In the genomic region with DNA sequence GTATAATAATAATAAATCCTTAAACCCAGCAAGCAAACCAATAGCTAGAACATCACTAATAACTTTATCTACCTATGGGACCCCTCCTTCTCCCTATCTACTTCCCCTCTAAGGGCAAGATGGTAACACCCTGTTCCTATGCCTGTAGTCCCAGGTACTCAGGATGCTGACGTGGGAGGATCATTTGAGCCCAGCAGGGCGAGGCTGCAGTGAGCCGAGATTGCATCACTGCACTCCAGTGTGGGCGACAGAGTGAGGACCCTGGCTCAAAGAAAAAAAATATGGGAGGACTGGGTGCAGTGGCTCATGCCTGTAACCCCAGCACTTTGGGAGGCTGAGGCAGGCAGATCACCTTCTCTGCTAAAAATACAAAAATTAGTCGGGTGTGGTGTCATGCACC, we compare ENCODE assay signal across 19 cellular contexts.
DNase-seq lines count a peak whose midpoint lies in the region; ATAC-seq, FAIRE-seq and TF ChIP-seq lines count a peak whose summit lies in the region.
"Had no signal": no experiment of that assay in that cellular context is flagged by ENCODE, and none has a peak within 500 bp of the region (broad histone marks: within the 10 kb centered on the region; RNA-seq: fewer than 3 reads in every experiment).

No MANE protein-coding gene starts in this region.

- H3K36me3 ChIP-seq in PC-3 (ENCODE audit: low read depth, low read length), result peaks cover 10% of the 10 kb centered on the region; the same call in 1 of the 2 replicates
- H3K36me3 ChIP-seq in muscle layer of colon (ENCODE audit: insufficient read depth, low read length), result no peaks in the 10 kb centered on the region

- TSS peak; percentile 59 for BruUV-seq in PC-3 (replicated peaks; lab: Mats Ljungman, UMichigan)

- H4K20me1 ChIP-seq in PC-3 (ENCODE audit: low read length), result no peaks in the 10 kb centered on the region

- H3K4me1 ChIP-seq in A549 (peaks cover 41% of the 10 kb centered on the region), PC-3 (ENCODE audit: insufficient read depth, low read length) (peaks cover 22% of the 10 kb centered on the region), muscle layer of colon (ENCODE audit: insufficient read depth, low read length) (peaks cover 16% of the 10 kb centered on the region)

- H3F3A ChIP-seq in PC-3 (ENCODE audit: low read length, unreplicated experiment), result no peaks in the 10 kb centered on the region

- no peak for TF ChIP-seq CTCF in A549 (IDR thresholded peaks at IDR 0.05)
- TF ChIP-seq CTCF in PC-3 (conservative IDR thresholded peaks at IDR 0.05; ENCODE audit: low read depth, low read length), result no peak

- peak in 1 of 2 experiments; percentile 78 for DNase-seq in A549 (ENCODE audit: low read depth in 1 of 2, low spot score in 1 of 2)
- DNase-seq in PC-3, result no peak
- DNase-seq in NCI-H1105 treated with DMSO at 0.1 percent for 48 hours (lab: John Stamatoyannopoulos, UW), result no peak
- no peak for DNase-seq in D341Med (ENCODE audit: low spot score)
- no peak for DNase-seq in activated CD4-positive, alpha-beta T cell treated with anti-CD3 and anti-CD28 coated beads, Interleukin-2, amount 50 U/mL, for 1 hour
- DNase-seq: activated CD4-positive, alpha-beta T cell treated with anti-CD3 and anti-CD28 coated beads, Interleukin-2, amount 50 U/mL, for 48 hours; activated gamma-delta T cell; amniotic stem cell; central memory CD4-positive, alpha-beta T cell; DMS 273 treated with DMSO at 0.1 percent for 48 hours; MV-4-11; nephron progenitor cell; stimulated activated CD4-positive, alpha-beta T cell treated with anti-CD3 and anti-CD28 coated beads, Interleukin-4, amount 100 ng/mL, for 1 hour had no signal

- WGBS in A549 (ENCODE audit: missing lambda C conversion rate), result 24% methylated on average over 5 of the region's 5 CpGs

- H3K9ac ChIP-seq in PC-3 (ENCODE audit: low read length) (peak overlapping the region; percentile 52), muscle layer of colon (ENCODE audit: low read length) (no peak overlapping the region)

- no peak for TF ChIP-seq EP300 in A549 (IDR thresholded peaks at IDR 0.05)

- TF ChIP-seq RAD21 in A549 (conservative IDR thresholded peaks at IDR 0.05 in 1 of 2, IDR thresholded peaks at IDR 0.05 in 1 of 2), result no peak

- peaks cover 16% of the 10 kb centered on the region for H3K9me3 ChIP-seq in A549
- peaks cover 10% of the 10 kb centered on the region; the same call in 1 of the 2 replicates for H3K9me3 ChIP-seq in PC-3 (ENCODE audit: low read length)
- H3K9me3 ChIP-seq in muscle layer of colon (ENCODE audit: low read length), result no peaks in the 10 kb centered on the region

- POLR2A ChIA-PET in A549 (lab: Yijun Ruan, JAX), result no interaction called here
- POLR2A ChIA-PET in PC-3 (lab: Charles Lee; ENCODE audit: unreplicated experiment), result interaction anchor here (0.7 kb wide), 1 partner anchor 77 kb away, joined by 12 read pairs; no protein-coding TSS in a partner anchor

- peak overlapping the region; percentile 95 to 97 for H3K27ac ChIP-seq in A549
- H3K27ac ChIP-seq in PC-3 (ENCODE audit: low read length), result peak overlapping the region; percentile 66
- peak overlapping the region; percentile 7 for H3K27ac ChIP-seq in muscle layer of colon (ENCODE audit: low read depth, low read length)

- no peak for TF ChIP-seq POLR2A in A549 (IDR thresholded peaks at IDR 0.05; ENCODE audit: low read length)

- no peak for FAIRE-seq in A549 (lab: Jason Lieb, UNC)
- FAIRE-seq: GM12891, H54 had no signal

- CTCF ChIA-PET in A549 (lab: Yijun Ruan, JAX), result interaction anchor here (0.8 kb wide), 1 partner anchor 37 kb away, joined by 4 read pairs; no protein-coding TSS in a partner anchor
- CTCF ChIA-PET in PC-3 (lab: Charles Lee), result no interaction called here

- intact Hi-C loops in PC-3 (cut with micrococcal nuclease), result loop anchor here (2.0 kb wide), 1 partner anchor 78 kb away; no protein-coding TSS in a partner anchor

- ATAC-seq in A549 (peak in 1 of 2 experiments; percentile 69; a peak in 4 of 6 replicates), PC-3 (peak; percentile 49; the same call in 1 of the 2 replicates), esophagus mucosa (peak; percentile 69), HG02798 (IDR thresholded peaks at IDR 0.05; ENCODE audit: poor library complexity, unreplicated experiment) (no peak)

- H2AFZ ChIP-seq in PC-3 (ENCODE audit: low read length), result no peak overlapping the region

- no peaks in the 10 kb centered on the region for H3K9me2 ChIP-seq in PC-3 (replicated peaks; ENCODE audit: low read length)

- H3K27me3 ChIP-seq in PC-3 (ENCODE audit: low read length), result no peaks in the 10 kb centered on the region
- H3K27me3 ChIP-seq in muscle layer of colon (ENCODE audit: control insufficient read depth in 1 of 2, insufficient read depth in 2 of 2, low read length in 2 of 2), result no peaks in the 10 kb centered on the region

- H3K4me3 ChIP-seq in A549 (no peak overlapping the region), PC-3 (ENCODE audit: low read length) (no peak overlapping the region), muscle layer of colon (ENCODE audit: low read depth in 1 of 2, low read length in 2 of 2) (no peak overlapping the region)
- H3K4me3 ChIP-seq: smooth muscle cell had no signal

- no peaks in the 10 kb centered on the region for H3K79me2 ChIP-seq in PC-3 (ENCODE audit: low read length)

- peak overlapping the region; percentile 60 for H3K4me2 ChIP-seq in A549
- no peak overlapping the region for H3K4me2 ChIP-seq in PC-3 (ENCODE audit: low read length)
- H3K4me2 ChIP-seq: smooth muscle cell had no signal

TF ChIP-seq in A549, 52 proteins besides CTCF, POLR2A, EP300 and RAD21:
- TF ChIP-seq GATA3 (IDR thresholded peaks at IDR 0.05; ENCODE audit: borderline replicate concordance) (no peak), CEBPB (IDR thresholded peaks at IDR 0.05) (peak; percentile 43 to 71; a peak in 3 of 4 replicates)
TF ChIP-seq in A549: peak in this region for 1.

Comparison
In these comparisons a context has a peak if more than half of its experiments do, and no peak if none do; other contexts are left out.
1. H3K27ac ChIP-seq: peak in every context shown above with its lines; median percentile 96 in A549; 66 in PC-3; 7 in muscle layer of colon.